5 cellular contexts compared by ENCODE assay signal in genomic region chr6:39910164-39910563, GRCh38.
"Had no signal": no experiment of that assay in that cellular context is flagged by ENCODE, and none has a peak within 500 bp of the region (broad histone marks: within the 10 kb centered on the region; RNA-seq: fewer than 3 reads in every experiment).

No MANE protein-coding gene starts in this region.

- H3K9ac ChIP-seq: GM23248 had no signal

- H2AFZ ChIP-seq: GM23248 had no signal

- H3K4me3 ChIP-seq: GM23248 had no signal

- H3K27ac ChIP-seq: GM23248 had no signal

- DNase-seq: GM23248, GOT3, H7, HCEC 1CT, IMR-90 had no signal
